Comparison of ENCODE assay signal across 9 cellular contexts in the genomic region with DNA sequence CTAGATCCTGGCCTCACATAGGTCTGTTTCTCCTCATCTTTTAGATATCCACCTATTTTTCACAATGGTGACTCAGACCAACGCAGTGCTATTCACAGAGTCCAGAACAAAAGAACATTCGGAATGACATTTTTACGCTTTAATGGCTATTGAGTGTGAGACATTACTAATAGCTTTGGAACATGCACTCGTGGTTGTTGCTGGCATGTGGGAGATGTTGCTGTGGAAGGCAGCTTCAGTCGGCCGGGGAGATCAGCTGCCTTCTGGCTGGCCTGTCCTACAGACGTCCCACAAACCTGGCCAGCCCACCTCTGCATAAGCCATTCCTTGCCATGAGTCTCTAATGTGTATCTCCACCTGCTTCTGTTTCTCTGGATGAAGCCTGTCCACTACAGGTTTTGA. TPM values are rescaled to one million over a fixed set of nuclear protein-coding genes. Genes with fewer than 3 reads are reported as not detected.
DNase-seq lines count a peak whose midpoint lies in the region; ATAC-seq, FAIRE-seq and TF ChIP-seq lines count a peak whose summit lies in the region.
"Had no signal": no experiment of that assay in that cellular context is flagged by ENCODE, and none has a peak within 500 bp of the region (broad histone marks: within the 10 kb centered on the region; RNA-seq: fewer than 3 reads in every experiment).

No MANE protein-coding gene starts in this region.

- CTCF ChIA-PET in GM10248 (lab: Yijun Ruan, JAX): interaction anchor here (0.9 to 1.8 kb wide), 2 partner anchors 28 to 60 kb away, joined by 3 read pairs; no protein-coding TSS in a partner anchor

- POLR2A ChIA-PET in GM10248 (lab: Yijun Ruan, JAX): interaction anchor here (0.6 to 1.2 kb wide), 2 partner anchors 18 to 26 kb away, joined by 3 to 5 read pairs; no protein-coding TSS in a partner anchor

- H3K4me1 ChIP-seq in left ventricle myocardium inferior: peaks cover 84% of the 10 kb centered on the region

- intact Hi-C loops in left ventricle myocardium inferior (cut with micrococcal nuclease) (no loop called here), Right ventricle myocardium inferior (cut with DNase I) (no loop called here), sciatic nerve (cut with DNase I) (no loop called here)
- intact Hi-C loops in activated T-helper 1 cell treated with anti-CD3 and anti-CD28 coated beads, Interleukin-12 subunit alpha, Interleukin-12 subunit beta, Interleukin-2, Interleukin-4 antibody, amounts not matched to agents 30 ng/mL and 10 ng/mL and 1 ng/mL, durations not matched to agents 14 hours and 24 hours and 36 hours (cut with micrococcal nuclease): no loop called here

- peaks cover 79% of the 10 kb centered on the region for H3K4me1 Mint-ChIP-seq in activated T-helper 1 cell treated with anti-CD3 and anti-CD28 coated beads, Interleukin-12 subunit alpha, Interleukin-12 subunit beta, Interleukin-2, Interleukin-4 antibody, amounts not matched to agents 30 ng/mL and 10 ng/mL and 1 ng/mL, durations not matched to agents 14 hours and 24 hours and 36 hours (ENCODE audit: low read depth)

- no peaks in the 10 kb centered on the region for H3K9me3 Mint-ChIP-seq in activated T-helper 1 cell treated with anti-CD3 and anti-CD28 coated beads, Interleukin-12 subunit alpha, Interleukin-12 subunit beta, Interleukin-2, Interleukin-4 antibody, amounts not matched to agents 30 ng/mL and 10 ng/mL and 1 ng/mL, durations not matched to agents 14 hours and 24 hours and 36 hours

- peak overlapping the region; percentile 74 for H3K27ac Mint-ChIP-seq in activated T-helper 1 cell treated with anti-CD3 and anti-CD28 coated beads, Interleukin-12 subunit alpha, Interleukin-12 subunit beta, Interleukin-2, Interleukin-4 antibody, amounts not matched to agents 30 ng/mL and 10 ng/mL and 1 ng/mL, durations not matched to agents 14 hours and 24 hours and 36 hours

- H3K36me3 ChIP-seq in left ventricle myocardium inferior (no peaks in the 10 kb centered on the region), kidney epithelial cell (ENCODE audit: control insufficient read depth, insufficient read depth, low read length) (no peaks in the 10 kb centered on the region)

- no peak overlapping the region for H3K4me3 ChIP-seq in left ventricle myocardium inferior
- H3K4me3 ChIP-seq in kidney epithelial cell (ENCODE audit: low read depth, low read length): no peak overlapping the region

- ATAC-seq in Right ventricle myocardium inferior: no peak
- no peak for ATAC-seq in GM18511 (IDR thresholded peaks at IDR 0.05; ENCODE audit: unreplicated experiment)
- no peak for ATAC-seq in sciatic nerve

- no peaks in the 10 kb centered on the region for H3K9me3 ChIP-seq in left ventricle myocardium inferior (replicated peaks)

- H3K27me3 ChIP-seq in left ventricle myocardium inferior (ENCODE audit: low read depth) (peaks cover 23% of the 10 kb centered on the region), kidney epithelial cell (ENCODE audit: control insufficient read depth, insufficient read depth, low read length) (no peaks in the 10 kb centered on the region)

- TF ChIP-seq CTCF in left ventricle myocardium inferior (IDR thresholded peaks at IDR 0.05; ENCODE audit: borderline replicate concordance): no peak
- no peak for TF ChIP-seq CTCF in kidney epithelial cell (IDR thresholded peaks at IDR 0.05; ENCODE audit: insufficient read depth, low read length, poor library complexity, severe bottlenecking)
- no peak for TF ChIP-seq CTCF in GM10248 (IDR thresholded peaks at IDR 0.05; ENCODE audit: control extremely low read depth, extremely low read depth, low read depth, missing control alignments)

- FAIRE-seq in urothelium cell line (lab: Jason Lieb, UNC): no peak

- no peak for DNase-seq in left ventricle myocardium inferior
- no peak for DNase-seq in Right ventricle myocardium inferior (ENCODE audit: missing footprints)
- DNase-seq in activated T-helper 1 cell treated with anti-CD3 and anti-CD28 coated beads, Interleukin-12 subunit alpha, Interleukin-12 subunit beta, Interleukin-2, Interleukin-4 antibody, amounts not matched to agents 30 ng/mL and 10 ng/mL and 1 ng/mL, durations not matched to agents 14 hours and 24 hours and 36 hours (ENCODE audit: low spot score): no peak
- peak; percentile 94 for DNase-seq in kidney epithelial cell (ENCODE audit: low read depth)
- peak; percentile 50 for DNase-seq in urothelium cell line (ENCODE audit: low spot score)
- no peak for DNase-seq in sciatic nerve (ENCODE audit: low spot score)
- no peak for DNase-seq in GM10248 (ENCODE audit: extremely low spot score)
- DNase-seq: substantia nigra had no signal

- H3K27ac ChIP-seq in left ventricle myocardium inferior (replicated peaks): peak overlapping the region; percentile 71

- H3K36me3 Mint-ChIP-seq in activated T-helper 1 cell treated with anti-CD3 and anti-CD28 coated beads, Interleukin-12 subunit alpha, Interleukin-12 subunit beta, Interleukin-2, Interleukin-4 antibody, amounts not matched to agents 30 ng/mL and 10 ng/mL and 1 ng/mL, durations not matched to agents 14 hours and 24 hours and 36 hours (ENCODE audit: low read depth): peaks cover 41% of the 10 kb centered on the region

- no peaks in the 10 kb centered on the region for H3K27me3 Mint-ChIP-seq in activated T-helper 1 cell treated with anti-CD3 and anti-CD28 coated beads, Interleukin-12 subunit alpha, Interleukin-12 subunit beta, Interleukin-2, Interleukin-4 antibody, amounts not matched to agents 30 ng/mL and 10 ng/mL and 1 ng/mL, durations not matched to agents 14 hours and 24 hours and 36 hours (ENCODE audit: insufficient read depth)

- H3K4me3 Mint-ChIP-seq in activated T-helper 1 cell treated with anti-CD3 and anti-CD28 coated beads, Interleukin-12 subunit alpha, Interleukin-12 subunit beta, Interleukin-2, Interleukin-4 antibody, amounts not matched to agents 30 ng/mL and 10 ng/mL and 1 ng/mL, durations not matched to agents 14 hours and 24 hours and 36 hours: peak overlapping the region; percentile 100

RNA-seq across cellular contexts. Expression of a gene that starts 3.4 kb away (rescaled TPM):
- total RNA-seq in left ventricle myocardium inferior (35.0 TPM), Right ventricle myocardium inferior (34.9 TPM), kidney epithelial cell (29.1 and 37.2 TPM in 2 replicates), sciatic nerve (2,463 TPM)
- 57.3 and 63.6 TPM in 2 replicates for total RNA-seq in activated T-helper 1 cell treated with anti-CD3 and anti-CD28 coated beads, Interleukin-12 subunit alpha, Interleukin-12 subunit beta, Interleukin-2, Interleukin-4 antibody, amounts not matched to agents 30 ng/mL and 10 ng/mL and 1 ng/mL, durations not matched to agents 14 hours and 24 hours and 36 hours

Comparison
In these comparisons a context has a peak if more than half of its experiments do, and no peak if none do; other contexts are left out.
1. DNase-seq: peak in kidney epithelial cell (single experiment) and urothelium cell line (single experiment); none in left ventricle myocardium inferior (single experiment), Right ventricle myocardium inferior (single experiment), activated T-helper 1 cell treated with anti-CD3 and anti-CD28 coated beads, Interleukin-12 subunit alpha, Interleukin-12 subunit beta, Interleukin-2, Interleukin-4 antibody, amounts not matched to agents 30 ng/mL and 10 ng/mL and 1 ng/mL, durations not matched to agents 14 hours and 24 hours and 36 hours (single experiment), sciatic nerve (single experiment) and GM10248 (single experiment).
2. RNA of a gene that starts 3.4 kb away (total RNA-seq): 2,463 TPM in sciatic nerve (single experiment); 57.3 to 63.6 TPM in activated T-helper 1 cell treated with anti-CD3 and anti-CD28 coated beads, Interleukin-12 subunit alpha, Interleukin-12 subunit beta, Interleukin-2, Interleukin-4 antibody, amounts not matched to agents 30 ng/mL and 10 ng/mL and 1 ng/mL, durations not matched to agents 14 hours and 24 hours and 36 hours, 35.0 TPM in left ventricle myocardium inferior (single experiment), 34.9 TPM in Right ventricle myocardium inferior (single experiment) and 29.1 to 37.2 TPM in kidney epithelial cell; every median in the first group is over 10 times any median in the second.